ENCODE assay signal across 26 cellular contexts in the genomic region with DNA sequence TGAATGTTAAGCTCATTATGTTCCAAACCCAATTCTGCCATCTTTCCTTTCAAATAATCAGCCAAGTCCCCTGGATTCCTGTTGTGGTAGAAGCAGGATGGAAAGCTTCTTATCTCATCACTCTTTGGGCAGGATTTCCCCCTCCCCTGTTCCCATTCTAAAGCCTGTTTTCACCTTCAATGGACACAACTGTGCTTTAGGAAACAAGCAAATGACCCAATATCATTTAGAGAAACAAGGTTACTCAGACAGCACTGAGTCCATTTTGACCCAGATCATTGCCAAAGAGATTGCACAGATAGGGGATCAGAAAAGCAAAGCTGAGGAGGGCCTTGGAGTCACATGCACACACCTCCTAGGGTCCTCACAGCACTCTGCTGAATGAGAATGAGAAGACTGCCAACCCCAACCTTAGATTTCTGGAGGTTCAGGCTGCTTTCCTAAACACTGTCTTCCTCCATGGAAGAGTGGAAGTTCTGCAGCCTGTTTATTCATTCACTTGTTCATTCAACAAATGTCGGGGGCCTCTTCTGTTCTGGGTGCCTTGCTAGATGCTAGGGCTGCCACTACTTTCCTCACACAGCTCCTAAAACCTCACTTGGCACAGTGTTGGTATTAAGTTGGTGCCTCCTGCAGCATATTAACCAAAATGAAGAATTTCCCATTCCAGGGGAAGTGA.
DNase-seq lines count a peak whose midpoint lies in the region; ATAC-seq and TF ChIP-seq lines count a peak whose summit lies in the region.
"Had no signal": no experiment of that assay in that cellular context is flagged by ENCODE, and none has a peak within 500 bp of the region (broad histone marks: within the 10 kb centered on the region; RNA-seq: fewer than 3 reads in every experiment).

No MANE protein-coding gene starts in this region.

- TF ChIP-seq CTCF in Panc1 (IDR thresholded peaks at IDR 0.05) (no peak), body of pancreas (IDR thresholded peaks at IDR 0.05) (no peak), nephron (IDR thresholded peaks at IDR 0.05; ENCODE audit: unreplicated experiment in 3 of 3) (no peak), uterus (IDR thresholded peaks at IDR 0.05) (no peak)

- ATAC-seq in Panc1 (no peak), body of pancreas (peak; percentile 10)
- ATAC-seq: CD8-positive, alpha-beta T cell had no signal

- H3K27me3 Mint-ChIP-seq in nephron (ENCODE audit: low read depth), result peaks cover 7% of the 10 kb centered on the region

- CTCF ChIA-PET in Panc1 (lab: Charles Lee), result no interaction called here

- H3K4me3 Mint-ChIP-seq in nephron, result no peak overlapping the region
- H3K4me3 Mint-ChIP-seq: activated naive CD8-positive, alpha-beta T cell treated with anti-CD3 and anti-CD28 coated beads, Interleukin-2, amount 10 ng/mL, durations not matched to agents 7 days and 5 days; CD8-positive, alpha-beta T cell; HFFc6; memory B cell had no signal

- no peaks in the 10 kb centered on the region for H3K27me3 ChIP-seq in Panc1 (ENCODE audit: control insufficient read depth, insufficient read depth, low read length)
- H3K27me3 ChIP-seq in body of pancreas, result no peaks in the 10 kb centered on the region
- H3K27me3 ChIP-seq in uterus, result no peaks in the 10 kb centered on the region
- H3K27me3 ChIP-seq: breast epithelium had no signal

- H3K27ac Mint-ChIP-seq in nephron, result peak overlapping the region; percentile 80 to 95 (median 80)
- H3K27ac Mint-ChIP-seq: activated naive CD8-positive, alpha-beta T cell treated with anti-CD3 and anti-CD28 coated beads, Interleukin-2, amount 10 ng/mL, durations not matched to agents 7 days and 5 days; activated T-helper 2 cell treated with anti-CD3 and anti-CD28 coated beads, Interferon-gamma antibody, Interleukin-2, Interleukin-4, amounts not matched to agents 10 μg/mL and 5 μg/mL and 100 μg/mL, durations not matched to agents 14 hours and 24 hours and 36 hours; CD8-positive, alpha-beta T cell; HFFc6; memory B cell had no signal

- peaks cover 62% of the 10 kb centered on the region for H3K4me1 Mint-ChIP-seq in nephron
- H3K4me1 Mint-ChIP-seq: activated naive CD8-positive, alpha-beta T cell treated with anti-CD3 and anti-CD28 coated beads, Interleukin-2, amount 10 ng/mL, durations not matched to agents 7 days and 5 days; memory B cell had no signal

- POLR2A ChIA-PET in Panc1 (lab: Charles Lee), result interaction anchor here (0.6 to 1.3 kb wide), 2 partner anchors 13 to 199 kb away, joined by 4 to 20 read pairs; no protein-coding TSS in a partner anchor

- no TSS peak for BruUV-seq in Panc1 (replicated peaks; lab: Mats Ljungman, UMichigan)

- no peak for DNase-seq in Panc1 (ENCODE audit: low read depth, low spot score)
- DNase-seq in body of pancreas, result no peak
- no peak for DNase-seq in uterus
- no peak for DNase-seq in ecto neural progenitor cell (ENCODE audit: low spot score)
- DNase-seq in NCI-H526 (lab: John Stamatoyannopoulos, UW), result no peak
- no peak for DNase-seq in activated gamma-delta T cell treated with Interleukin-2 at 50 U/mL for 16 hours
- DNase-seq: activated CD4-positive, alpha-beta T cell treated with anti-CD3 and anti-CD28 coated beads, Interleukin-2, amount 50 U/mL, for 4 hours; activated CD4-positive, CD25-positive, alpha-beta regulatory T cell; activated CD8-positive, alpha-beta memory T cell treated with anti-CD3 and anti-CD28 coated beads, Interleukin-2, amount 50 U/mL, for 4 hours; activated naive CD8-positive, alpha-beta T cell treated with anti-CD3 and anti-CD28 coated beads, Interleukin-2, amount 10 ng/mL, durations not matched to agents 7 days and 5 days; CD8-positive, alpha-beta T cell; cortex of kidney; glutamatergic neuron; KG1; NCI-H1436; occipital lobe; OCI-M1; retina; SHP77; stimulated activated CD4-positive, alpha-beta T cell treated with anti-CD3 and anti-CD28 coated beads, Interleukin-4, amount 100 ng/mL, for 4 hours; stimulated activated naive CD4-positive, alpha-beta T cell had no signal

- intact Hi-C loops in Panc1 (cut with micrococcal nuclease; ENCODE audit: unreplicated experiment) (no loop called here), body of pancreas (cut with DNase I) (no loop called here), uterus (cut with DNase I; ENCODE audit: low total_unique reads) (no loop called here)

- no peak for TF ChIP-seq POLR2A in body of pancreas (IDR thresholded peaks at IDR 0.05)
- TF ChIP-seq POLR2A in uterus (IDR thresholded peaks at IDR 0.05), result no peak

- H3K36me3 ChIP-seq in Panc1 (ENCODE audit: control insufficient read depth, insufficient read depth, low read length), result no peaks in the 10 kb centered on the region
- H3K36me3 ChIP-seq in body of pancreas (replicated peaks in 1 of 2; ENCODE audit: insufficient read depth in 1 of 2, low read depth in 2 of 2), result no peaks in the 10 kb centered on the region
- no peaks in the 10 kb centered on the region for H3K36me3 ChIP-seq in uterus
- H3K36me3 ChIP-seq: breast epithelium had no signal

- H3K9me3 ChIP-seq in Panc1 (ENCODE audit: control insufficient read depth, insufficient read depth, low read depth, low read length), result no peaks in the 10 kb centered on the region
- no peaks in the 10 kb centered on the region for H3K9me3 ChIP-seq in body of pancreas
- no peaks in the 10 kb centered on the region for H3K9me3 ChIP-seq in uterus
- H3K9me3 ChIP-seq: breast epithelium had no signal

- H3K9me3 Mint-ChIP-seq in nephron, result peaks cover 2% of the 10 kb centered on the region
- H3K9me3 Mint-ChIP-seq: activated naive CD8-positive, alpha-beta T cell treated with anti-CD3 and anti-CD28 coated beads, Interleukin-2, amount 10 ng/mL, durations not matched to agents 7 days and 5 days; activated T-helper 2 cell treated with anti-CD3 and anti-CD28 coated beads, Interferon-gamma antibody, Interleukin-2, Interleukin-4, amounts not matched to agents 10 μg/mL and 5 μg/mL and 100 μg/mL, durations not matched to agents 14 hours and 24 hours and 36 hours; CD8-positive, alpha-beta T cell; HFFc6; memory B cell had no signal

- 77 to 88% methylated on average over 1 of the region's 1 CpG for WGBS in body of pancreas, 2 donors

- no peak overlapping the region for H3K4me3 ChIP-seq in Panc1 (ENCODE audit: low read depth in 2 of 2, low read length in 2 of 2)
- H3K4me3 ChIP-seq in body of pancreas, result no peak overlapping the region
- H3K4me3 ChIP-seq in uterus, result no peak overlapping the region
- H3K4me3 ChIP-seq: breast epithelium had no signal

- H3K4me1 ChIP-seq in Panc1 (ENCODE audit: control insufficient read depth, insufficient read depth, low read length) (peaks cover 44% of the 10 kb centered on the region), body of pancreas (peaks cover 24% of the 10 kb centered on the region), uterus (peaks cover 6 to 12% of the 10 kb centered on the region in 2 donors)

- no peaks in the 10 kb centered on the region for H3K36me3 Mint-ChIP-seq in nephron (ENCODE audit: low read depth)
- H3K36me3 Mint-ChIP-seq: activated naive CD8-positive, alpha-beta T cell treated with anti-CD3 and anti-CD28 coated beads, Interleukin-2, amount 10 ng/mL, durations not matched to agents 7 days and 5 days; CD8-positive, alpha-beta T cell; memory B cell had no signal

- in situ Hi-C loops in Panc1 (cut with HindIII; ENCODE audit: low pct_unique_long_range_greater_than_20kb, low sequenced_read_pairs), result no loop called here

- H3K27ac ChIP-seq in Panc1 (ENCODE audit: low read length) (peak overlapping the region; percentile 80), body of pancreas (peak overlapping the region in 1 of 4 donors; percentile 51), uterus (peak overlapping the region; percentile 71 to 90)
